Comparison of ENCODE assay signal across 8 cellular contexts in genomic region chr6:111663692-111664564, GRCh38. TPM values are rescaled to one million over a fixed set of nuclear protein-coding genes. Genes with fewer than 3 reads are reported as not detected.
DNase-seq lines count a peak whose midpoint lies in the region; ATAC-seq and TF ChIP-seq lines count a peak whose summit lies in the region.

No MANE protein-coding gene starts in this region.

- in situ Hi-C loops in GM13976 (cut with MboI; ENCODE audit: low sequenced_read_pairs, unreplicated experiment): no loop called here

- no peaks in the 10 kb centered on the region for H3K9me3 ChIP-seq in left lung
- H3K9me3 ChIP-seq in stomach smooth muscle (ENCODE audit: control insufficient read depth in 2 of 2, low read length in 2 of 2): no peaks in the 10 kb centered on the region

- peaks cover 8 to 15% of the 10 kb centered on the region in 2 donors for H3K4me1 ChIP-seq in left lung
- H3K4me1 ChIP-seq in stomach smooth muscle (ENCODE audit: control insufficient read depth, insufficient read depth, low read length): peaks cover 59% of the 10 kb centered on the region

- ATAC-seq in left lung (peak; percentile 24), GM18511 (IDR thresholded peaks at IDR 0.05; ENCODE audit: unreplicated experiment) (no peak)

- peak overlapping the region; percentile 42 for H3K27ac ChIP-seq in caudate nucleus (ENCODE audit: low read depth, low read length)
- H3K27ac ChIP-seq in left lung: peak overlapping the region; percentile 40 to 51
- peak overlapping the region; percentile 80 for H3K27ac ChIP-seq in stomach smooth muscle (ENCODE audit: low read length)

- H3K36me3 ChIP-seq in left lung (peaks cover 0 to 10% of the 10 kb centered on the region in 2 donors), stomach smooth muscle (ENCODE audit: control insufficient read depth in 2 of 2, insufficient read depth in 2 of 2, low read length in 2 of 2) (no peaks in the 10 kb centered on the region)

- DNase-seq in NCI-H2227 (lab: John Stamatoyannopoulos, UW; ENCODE audit: unreplicated experiment): peak; percentile 76
- peak in 39 of 61 donors; percentile 15 to 71 (median 47) for DNase-seq in caudate nucleus (lab: John Stamatoyannopoulos, UW)
- peak in 1 of 2 donors; percentile 48 for DNase-seq in left lung
- no peak for DNase-seq in NCI-H446 (lab: John Stamatoyannopoulos, UW)
- DNase-seq in GM13976 (ENCODE audit: low spot score): no peak
- DNase-seq in NCI-H1092 treated with DMSO at 0.1 percent for 48 hours (lab: John Stamatoyannopoulos, UW): no peak

- H3K4me3 ChIP-seq in left lung (no peak overlapping the region), stomach smooth muscle (ENCODE audit: low read length in 2 of 2) (peak overlapping the region; percentile 2 to 35)

- TF ChIP-seq CTCF in left lung (IDR thresholded peaks at IDR 0.05) (no peak), GM13976 (IDR thresholded peaks at IDR 0.05; ENCODE audit: borderline replicate concordance, control extremely low read depth, extremely low read depth, insufficient read depth, missing control alignments) (no peak)

- peak overlapping the region in 1 of 2 donors; percentile 12 for H3K9ac ChIP-seq in stomach smooth muscle (ENCODE audit: low read length in 2 of 2)

- no peaks in the 10 kb centered on the region for H3K27me3 ChIP-seq in left lung
- H3K27me3 ChIP-seq in stomach smooth muscle (ENCODE audit: control insufficient read depth in 1 of 2, insufficient read depth in 2 of 2, low read length in 2 of 2): no peaks in the 10 kb centered on the region

- intact Hi-C loops in left lung (cut with DNase I): no loop called here

RNA-seq across cellular contexts. Expression of gene TRAF3IP2, which starts 58.2 kb away (rescaled TPM):
- 10 to 100 TPM; 25.6 to 26.2 TPM for total RNA-seq in left lung

Comparison
In these comparisons a context has a peak if more than half of its experiments do, and no peak if none do; other contexts are left out.
1. DNase-seq: peak in NCI-H2227 (single experiment) and caudate nucleus (39 of 61); none in NCI-H446 (0 of 2), GM13976 (single experiment) and NCI-H1092 treated with DMSO at 0.1 percent for 48 hours (single experiment).
2. H3K4me3 ChIP-seq: peak in stomach smooth muscle (2 of 2); none in left lung (0 of 2).
3. Peak in every context shown above with its lines, with median percentiles within 50 percentile points of each other: H3K27ac ChIP-seq.